ENCODE assay signal across 32 cellular contexts in genomic region chr4:118318931-118319330, GRCh38. TPM values are rescaled to one million over a fixed set of nuclear protein-coding genes. Genes with fewer than 3 reads are reported as not detected.
"Had no signal": no experiment of that assay in that cellular context is flagged by ENCODE, and none has a peak within 500 bp of the region (broad histone marks: within the 10 kb centered on the region; RNA-seq: fewer than 3 reads in every experiment).

No MANE protein-coding gene starts in this region.

- DNase-seq: activated CD4-positive, alpha-beta memory T cell treated with anti-CD3 and anti-CD28 coated beads, Interleukin-2, amount 10 ng/mL, durations not matched to agents 7 days and 5 days; activated CD4-positive, alpha-beta T cell treated with anti-CD3 and anti-CD28 coated beads for 36 hours; activated CD4-positive, alpha-beta T cell treated with anti-CD3 and anti-CD28 coated beads, Interleukin-2, amount 50 U/mL, for 1 hour; activated naive CD4-positive, alpha-beta T cell treated with anti-CD3 and anti-CD28 coated beads, Interleukin-2, amount 50 U/mL, for 16 hours; activated naive CD8-positive, alpha-beta T cell treated with anti-CD3 and anti-CD28 coated beads, Interleukin-2, amount 10 ng/mL, durations not matched to agents 7 days and 5 days; activated T-cell treated with anti-CD3 and anti-CD28 coated beads for 4 hours; activated T-cell treated with anti-CD3 and anti-CD28 coated beads, Interleukin-2, amount 50 U/mL, for 72 hours; adrenal gland; anterior cingulate cortex; central memory CD4-positive, alpha-beta T cell; MV-4-11; NCI-H1105; NCI-H1436; NCI-H1694 treated with DMSO at 0.1 percent for 48 hours; NCI-H2029 treated with DMSO at 0.1 percent for 48 hours; NCI-H345; NCI-H510A; NCI-H526 treated with DMSO at 0.1 percent for 48 hours; NCI-H82; OCI-M1; Peyer's patch; Right ventricle myocardium superior; SJCRH30; SK-N-SH; T-helper 1 cell; WERI-Rb-1 had no signal

- H3K9me3 Mint-ChIP-seq: activated CD4-positive, alpha-beta memory T cell treated with anti-CD3 and anti-CD28 coated beads, Interleukin-2, amount 10 ng/mL, durations not matched to agents 7 days and 5 days; activated naive CD8-positive, alpha-beta T cell treated with anti-CD3 and anti-CD28 coated beads, Interleukin-2, amount 10 ng/mL, durations not matched to agents 7 days and 5 days; activated T-cell treated with anti-CD3 and anti-CD28 coated beads, Interleukin-2, amount 50 U/mL, for 72 hours; activated T-helper 2 cell treated with anti-CD3 and anti-CD28 coated beads, Interferon-gamma antibody, Interleukin-2, Interleukin-4, amounts not matched to agents 10 μg/mL and 5 μg/mL and 100 μg/mL, durations not matched to agents 14 hours and 24 hours and 36 hours; IgD-negative memory B cell had no signal

- H3K4me3 ChIP-seq: adrenal gland, Peyer's patch, SJCRH30 had no signal

- H3K4me2 ChIP-seq: KMS-11, SK-N-SH had no signal

- H3K9ac ChIP-seq: KMS-11, SK-N-SH had no signal

- ATAC-seq: activated CD4-positive, alpha-beta T cell treated with anti-CD3 and anti-CD28 coated beads for 36 hours; activated T-cell treated with anti-CD3 and anti-CD28 coated beads, Interleukin-2, amount 50 U/mL, for 72 hours had no signal

- H3K27me3 ChIP-seq: adrenal gland, Peyer's patch, SJCRH30 had no signal

- H3K27ac Mint-ChIP-seq: activated CD4-positive, alpha-beta memory T cell treated with anti-CD3 and anti-CD28 coated beads, Interleukin-2, amount 10 ng/mL, durations not matched to agents 7 days and 5 days; activated CD4-positive, alpha-beta T cell treated with anti-CD3 and anti-CD28 coated beads for 36 hours; activated naive CD8-positive, alpha-beta T cell treated with anti-CD3 and anti-CD28 coated beads, Interleukin-2, amount 10 ng/mL, durations not matched to agents 7 days and 5 days; activated T-cell treated with anti-CD3 and anti-CD28 coated beads, Interleukin-2, amount 50 U/mL, for 72 hours; activated T-helper 2 cell treated with anti-CD3 and anti-CD28 coated beads, Interferon-gamma antibody, Interleukin-2, Interleukin-4, amounts not matched to agents 10 μg/mL and 5 μg/mL and 100 μg/mL, durations not matched to agents 14 hours and 24 hours and 36 hours; IgD-negative memory B cell had no signal

- H3K36me3 ChIP-seq: adrenal gland, Peyer's patch, SJCRH30 had no signal

- H3K27ac ChIP-seq: adrenal gland, KMS-11, Peyer's patch, RWPE1, SJCRH30, WERI-Rb-1 had no signal

- H3K4me1 Mint-ChIP-seq: activated CD4-positive, alpha-beta memory T cell treated with anti-CD3 and anti-CD28 coated beads, Interleukin-2, amount 10 ng/mL, durations not matched to agents 7 days and 5 days; activated CD4-positive, alpha-beta T cell treated with anti-CD3 and anti-CD28 coated beads for 36 hours; activated naive CD8-positive, alpha-beta T cell treated with anti-CD3 and anti-CD28 coated beads, Interleukin-2, amount 10 ng/mL, durations not matched to agents 7 days and 5 days; IgD-negative memory B cell had no signal

- H3K4me3 Mint-ChIP-seq: activated CD4-positive, alpha-beta memory T cell treated with anti-CD3 and anti-CD28 coated beads, Interleukin-2, amount 10 ng/mL, durations not matched to agents 7 days and 5 days; activated CD4-positive, alpha-beta T cell treated with anti-CD3 and anti-CD28 coated beads for 36 hours; activated naive CD8-positive, alpha-beta T cell treated with anti-CD3 and anti-CD28 coated beads, Interleukin-2, amount 10 ng/mL, durations not matched to agents 7 days and 5 days; activated T-cell treated with anti-CD3 and anti-CD28 coated beads, Interleukin-2, amount 50 U/mL, for 72 hours; IgD-negative memory B cell had no signal

- H3K9me3 ChIP-seq: adrenal gland, Peyer's patch, SJCRH30, SK-N-SH had no signal

- H3K36me3 Mint-ChIP-seq: activated naive CD8-positive, alpha-beta T cell treated with anti-CD3 and anti-CD28 coated beads, Interleukin-2, amount 10 ng/mL, durations not matched to agents 7 days and 5 days; IgD-negative memory B cell had no signal

- H3K4me1 ChIP-seq: adrenal gland, Peyer's patch, SJCRH30 had no signal

RNA-seq across cellular contexts. Expression of gene PRSS12, which starts 33.9 kb away (rescaled TPM):
- total RNA-seq: activated CD4-positive, alpha-beta memory T cell treated with anti-CD3 and anti-CD28 coated beads, Interleukin-2, amount 10 ng/mL, durations not matched to agents 7 days and 5 days; activated CD4-positive, alpha-beta T cell treated with anti-CD3 and anti-CD28 coated beads for 36 hours; activated CD8-positive, alpha-beta memory T cell treated with anti-CD3 and anti-CD28 coated beads for 36 hours; activated naive CD8-positive, alpha-beta T cell treated with anti-CD3 and anti-CD28 coated beads, Interleukin-2, amount 10 ng/mL, durations not matched to agents 7 days and 5 days; activated T-helper 2 cell treated with anti-CD3 and anti-CD28 coated beads, Interferon-gamma antibody, Interleukin-2, Interleukin-4, amounts not matched to agents 10 μg/mL and 5 μg/mL and 100 μg/mL, durations not matched to agents 14 hours and 24 hours and 36 hours; Right ventricle myocardium superior; T-helper 2 cell treated with Interferon-gamma antibody and Interleukin-4, amounts not matched to agents 100 ng/mL and 5 ng/mL, for 36 hours had no signal
- polyA plus RNA-seq: IgD-negative memory B cell had no signal
